26 cellular contexts compared by ENCODE assay signal in the genomic region with DNA sequence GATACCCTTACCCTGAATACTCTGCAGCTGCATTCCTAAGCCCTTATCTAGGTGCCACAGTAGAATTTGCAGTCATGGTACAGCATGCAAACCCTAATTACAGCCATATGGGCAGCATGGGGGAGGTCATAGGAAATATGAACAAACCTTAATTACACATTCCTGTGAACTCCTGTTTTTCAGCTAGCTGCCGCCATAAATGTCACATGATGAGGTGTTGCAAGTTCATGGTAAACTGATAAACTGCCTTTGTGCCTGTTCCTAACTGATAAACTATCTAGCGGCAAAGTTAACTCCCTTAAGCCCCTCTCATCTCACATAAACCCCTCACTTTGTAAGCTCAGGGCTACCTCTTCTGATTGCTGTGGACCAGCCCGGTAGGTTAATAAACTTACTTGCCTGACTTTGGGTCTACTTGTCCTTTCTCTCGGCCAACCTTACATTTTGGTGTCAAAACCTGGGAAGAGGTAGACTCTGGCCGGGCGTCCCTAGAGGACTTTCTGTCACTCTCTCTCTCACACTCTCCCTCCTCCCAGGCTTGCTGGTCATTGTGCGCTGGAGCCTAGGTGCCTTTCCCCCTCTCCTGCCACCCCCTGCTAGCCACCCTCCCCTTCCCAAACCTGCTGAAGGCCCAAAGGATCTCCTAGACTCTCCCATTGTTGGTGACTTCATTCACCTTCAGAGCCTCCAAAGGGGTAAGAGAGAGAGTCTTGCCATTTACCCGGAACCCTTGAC.
"Had no signal": no experiment of that assay in that cellular context is flagged by ENCODE, and none has a peak within 500 bp of the region (broad histone marks: within the 10 kb centered on the region; RNA-seq: fewer than 3 reads in every experiment).

No MANE protein-coding gene starts in this region.

- ATAC-seq: mucosa of descending colon; naive thymus-derived CD4-positive, alpha-beta T cell; natural killer cell treated with Interleukin-12 subunit alpha and Interleukin-12 subunit beta and Interleukin-15 and Interleukin-18, amount 100 ng/mL, for 72 hours; right lobe of liver; stimulated activated memory B cell treated with anti-CD40 and anti-IgM and Interleukin-4, amounts not matched to agents 10 μg/mL and 1 μg/mL and 100 μg/mL, for 72 hours; stimulated activated naive CD8-positive, alpha-beta T cell treated with anti-CD3 and anti-CD28 coated beads, Interleukin-15, amount 100 ng/mL, for 72 hours had no signal

- DNase-seq: islet precursor cell; left ventricle myocardium inferior; midbrain; mucosa of descending colon; naive thymus-derived CD4-positive, alpha-beta T cell; nucleus accumbens; ovary; right lobe of liver; stimulated activated CD4-positive, alpha-beta T cell treated with anti-CD3 and anti-CD28 coated beads, Interleukin-1b, Interleukin-23, amount 100 ng/mL, for 48 hours; stimulated activated CD4-positive, alpha-beta T cell treated with anti-CD3 and anti-CD28 coated beads, Interleukin-2, amount 100 ng/mL, for 48 hours; stimulated activated CD4-positive, alpha-beta T cell treated with anti-CD3 and anti-CD28 coated beads, Interleukin-4, amount 100 ng/mL, for 4 hours; stimulated activated CD8-positive, alpha-beta memory T cell treated with anti-CD3 and anti-CD28 coated beads, Interleukin-4, amount 100 ng/mL, for 48 hours; stimulated activated naive CD4-positive, alpha-beta T cell treated with Interleukin-2 at 50 U/mL for 16 hours; stimulated activated naive CD8-positive, alpha-beta T cell treated with anti-CD3 and anti-CD28 coated beads, Interleukin-15, amount 100 ng/mL, for 72 hours; substantia nigra; upper lobe of left lung had no signal

- H3K27ac ChIP-seq: hepatocyte, left ventricle myocardium inferior, ovary, right atrium auricular region, right lobe of liver, tibial nerve, upper lobe of left lung, vagina had no signal

- H3K4me3 Mint-ChIP-seq: naive thymus-derived CD4-positive, alpha-beta T cell; natural killer cell treated with Interleukin-12 subunit alpha and Interleukin-12 subunit beta and Interleukin-15 and Interleukin-18, amount 100 ng/mL, for 72 hours; neural crest cell; stimulated activated memory B cell treated with anti-CD40 and anti-IgM and Interleukin-4, amounts not matched to agents 10 μg/mL and 1 μg/mL and 100 μg/mL, for 72 hours; stimulated activated naive CD8-positive, alpha-beta T cell treated with anti-CD3 and anti-CD28 coated beads, Interleukin-15, amount 100 ng/mL, for 72 hours had no signal

- H3K9me3 ChIP-seq: ovary, right atrium auricular region, right lobe of liver, vagina had no signal

- H3K27ac Mint-ChIP-seq: naive thymus-derived CD4-positive, alpha-beta T cell; natural killer cell treated with Interleukin-12 subunit alpha and Interleukin-12 subunit beta and Interleukin-15 and Interleukin-18, amount 100 ng/mL, for 72 hours; progenitor cell of endocrine pancreas; stimulated activated memory B cell treated with anti-CD40 and anti-IgM and Interleukin-4, amounts not matched to agents 10 μg/mL and 1 μg/mL and 100 μg/mL, for 72 hours; stimulated activated naive CD8-positive, alpha-beta T cell treated with anti-CD3 and anti-CD28 coated beads, Interleukin-15, amount 100 ng/mL, for 72 hours had no signal

- H3K79me2 ChIP-seq: hepatocyte had no signal

- H3K27me3 Mint-ChIP-seq: progenitor cell of endocrine pancreas; stimulated activated memory B cell treated with anti-CD40 and anti-IgM and Interleukin-4, amounts not matched to agents 10 μg/mL and 1 μg/mL and 100 μg/mL, for 72 hours; stimulated activated naive CD8-positive, alpha-beta T cell treated with anti-CD3 and anti-CD28 coated beads, Interleukin-15, amount 100 ng/mL, for 72 hours had no signal

- H3K4me3 ChIP-seq: hepatocyte, left ventricle myocardium inferior, lung, mucosa of descending colon, ovary, right atrium auricular region, right lobe of liver, smooth muscle cell, tibial nerve, upper lobe of left lung, vagina had no signal

- H3K4me1 Mint-ChIP-seq: naive thymus-derived CD4-positive, alpha-beta T cell; neural crest cell; stimulated activated memory B cell treated with anti-CD40 and anti-IgM and Interleukin-4, amounts not matched to agents 10 μg/mL and 1 μg/mL and 100 μg/mL, for 72 hours; stimulated activated naive CD8-positive, alpha-beta T cell treated with anti-CD3 and anti-CD28 coated beads, Interleukin-15, amount 100 ng/mL, for 72 hours had no signal

- H2AFZ ChIP-seq: hepatocyte had no signal

- H3K4me2 ChIP-seq: hepatocyte, smooth muscle cell had no signal

- H3K36me3 ChIP-seq: left ventricle myocardium inferior, ovary, right atrium auricular region, right lobe of liver, tibial nerve, upper lobe of left lung, vagina had no signal

- H3K4me1 ChIP-seq: left ventricle myocardium inferior, right atrium auricular region, right lobe of liver, tibial nerve, upper lobe of left lung, vagina had no signal

- H3K36me3 Mint-ChIP-seq: stimulated activated memory B cell treated with anti-CD40 and anti-IgM and Interleukin-4, amounts not matched to agents 10 μg/mL and 1 μg/mL and 100 μg/mL, for 72 hours had no signal

- H3K27me3 ChIP-seq: hepatocyte, ovary, right atrium auricular region, right lobe of liver, tibial nerve, upper lobe of left lung, vagina had no signal
